Comparison of ENCODE assay signal across 9 cellular contexts in genomic region chr7:139118234-139118802, GRCh38. TPM values are rescaled to one million over a fixed set of nuclear protein-coding genes. Genes with fewer than 3 reads are reported as not detected.
DNase-seq lines count a peak whose midpoint lies in the region; ATAC-seq lines count a peak whose summit lies in the region.
"Had no signal": no experiment of that assay in that cellular context is flagged by ENCODE, and none has a peak within 500 bp of the region (broad histone marks: within the 10 kb centered on the region; RNA-seq: fewer than 3 reads in every experiment).

No MANE protein-coding gene starts in this region.

- POLR2A ChIA-PET in naive thymus-derived CD4-positive, alpha-beta T cell (lab: Charles Lee) = interaction anchor here (1.0 to 7.9 kb wide), 8 partner anchors 8 to 223 kb away, joined by 3 to 42 read pairs (median 5); partner anchors contain the start of gene ZC3HAV1

- CTCF ChIA-PET in naive thymus-derived CD4-positive, alpha-beta T cell (lab: Charles Lee) = interaction anchor here (1.0 to 1.8 kb wide), 2 partner anchors 9 to 45 kb away, joined by 3 to 10 read pairs; no protein-coding TSS in a partner anchor

- H3K27ac ChIP-seq in naive thymus-derived CD4-positive, alpha-beta T cell (ENCODE audit: low read depth, low read length) = peak overlapping the region; percentile 52

- peak; percentile 64 for ATAC-seq in GM18499 (IDR thresholded peaks at IDR 0.05; ENCODE audit: insufficient read depth, unreplicated experiment)
- peak; percentile 71 for ATAC-seq in GM21723 (IDR thresholded peaks at IDR 0.05; ENCODE audit: unreplicated experiment)
- ATAC-seq in naive thymus-derived CD4-positive, alpha-beta T cell = peak; percentile 37

- H3K9me3 Mint-ChIP-seq in activated naive CD8-positive, alpha-beta T cell treated with anti-CD3 and anti-CD28 coated beads for 36 hours = no peaks in the 10 kb centered on the region
- no peaks in the 10 kb centered on the region for H3K9me3 Mint-ChIP-seq in naive thymus-derived CD4-positive, alpha-beta T cell

- H3K27me3 Mint-ChIP-seq in activated naive CD8-positive, alpha-beta T cell treated with anti-CD3 and anti-CD28 coated beads for 36 hours = no peaks in the 10 kb centered on the region
- H3K27me3 Mint-ChIP-seq in naive thymus-derived CD4-positive, alpha-beta T cell = peaks cover 0 to 5% (median 0%) of the 10 kb centered on the region in 5 donors

- peak overlapping the region; percentile 70 for H3K27ac Mint-ChIP-seq in activated naive CD8-positive, alpha-beta T cell treated with anti-CD3 and anti-CD28 coated beads for 36 hours
- H3K27ac Mint-ChIP-seq in naive thymus-derived CD4-positive, alpha-beta T cell = peak overlapping the region in 8 of 9 donors; percentile 34 to 94 (median 88)

- no peaks in the 10 kb centered on the region for H3K36me3 ChIP-seq in naive thymus-derived CD4-positive, alpha-beta T cell (ENCODE audit: control insufficient read depth in 2 of 3, insufficient read depth in 3 of 3, low read length in 3 of 3)

- H3K36me3 Mint-ChIP-seq in activated naive CD8-positive, alpha-beta T cell treated with anti-CD3 and anti-CD28 coated beads for 36 hours = no peaks in the 10 kb centered on the region
- no peaks in the 10 kb centered on the region for H3K36me3 Mint-ChIP-seq in naive thymus-derived CD4-positive, alpha-beta T cell

- H3K27me3 ChIP-seq in naive thymus-derived CD4-positive, alpha-beta T cell (ENCODE audit: control insufficient read depth in 2 of 2, insufficient read depth in 2 of 2, low read length in 2 of 2) = no peaks in the 10 kb centered on the region

- H3K4me3 ChIP-seq in naive thymus-derived CD4-positive, alpha-beta T cell (ENCODE audit: low read length) = peak overlapping the region; percentile 39
- H3K4me3 ChIP-seq: skin epidermis had no signal

- H3K4me1 ChIP-seq in naive thymus-derived CD4-positive, alpha-beta T cell (ENCODE audit: control insufficient read depth in 2 of 2, insufficient read depth in 2 of 2, low read length in 2 of 2) = peaks cover 12 to 30% of the 10 kb centered on the region in 2 donors

- H3K4me3 Mint-ChIP-seq in activated naive CD8-positive, alpha-beta T cell treated with anti-CD3 and anti-CD28 coated beads for 36 hours = peak overlapping the region; percentile 15
- peak overlapping the region in 9 of 10 donors; percentile 22 to 82 (median 72) for H3K4me3 Mint-ChIP-seq in naive thymus-derived CD4-positive, alpha-beta T cell

- H3K4me1 Mint-ChIP-seq in activated naive CD8-positive, alpha-beta T cell treated with anti-CD3 and anti-CD28 coated beads for 36 hours = peaks cover 30% of the 10 kb centered on the region
- H3K4me1 Mint-ChIP-seq in naive thymus-derived CD4-positive, alpha-beta T cell = peaks cover 26 to 54% (median 49%) of the 10 kb centered on the region in 7 donors

- H3K9me3 ChIP-seq in naive thymus-derived CD4-positive, alpha-beta T cell (ENCODE audit: control insufficient read depth in 2 of 3, low read length in 3 of 3) = no peaks in the 10 kb centered on the region

- intact Hi-C loops in naive thymus-derived CD4-positive, alpha-beta T cell (cut with micrococcal nuclease) = no loop called here

- DNase-seq in HT1080 (ENCODE audit: low read depth) (peak; percentile 79), amniotic stem cell (lab: John Stamatoyannopoulos, UW) (no peak), OCI-M2 (lab: John Stamatoyannopoulos, UW; ENCODE audit: unreplicated experiment) (no peak), GF-D8 (lab: John Stamatoyannopoulos, UW) (no peak)
- DNase-seq in activated naive CD8-positive, alpha-beta T cell treated with anti-CD3 and anti-CD28 coated beads for 36 hours = no peak
- no peak for DNase-seq in naive thymus-derived CD4-positive, alpha-beta T cell

RNA-seq across cellular contexts. Expression of gene ZC3HAV1, which starts 8.8 kb away (rescaled TPM):
- 26.7 and 28.3 TPM in 2 replicates for total RNA-seq in HT1080 (2014; rRNA removed; shearing (Covaris generic))
- 15.8 and 22.3 TPM in 2 replicates for polyA plus RNA-seq in HT1080 (2015; cell fraction: cytosol; rRNA removed)
- polyA plus RNA-seq in HT1080 (2015; cell fraction: nucleus; rRNA removed) = 38.4 and 39.3 TPM in 2 replicates
- 100 to 1,000 TPM; 117 to 118 TPM for total RNA-seq in activated naive CD8-positive, alpha-beta T cell treated with anti-CD3 and anti-CD28 coated beads for 36 hours
- 100 to 1,000 TPM; 129 to 181 (median 152) TPM for total RNA-seq in naive thymus-derived CD4-positive, alpha-beta T cell
- polyA plus RNA-seq in naive thymus-derived CD4-positive, alpha-beta T cell = 100 to 1,000 TPM; 165 to 249 TPM
